1 cellular context compared by ENCODE assay signal in genomic region chr1:172283766-172284165, GRCh38.
TF ChIP-seq lines count a peak whose summit lies in the region.

No MANE protein-coding gene starts in this region.

TF ChIP-seq in GM23338, 12 proteins besides CTCF, POLR2A, EP300 and RAD21 (continued from another document):
- TF ChIP-seq, protein P1, sequence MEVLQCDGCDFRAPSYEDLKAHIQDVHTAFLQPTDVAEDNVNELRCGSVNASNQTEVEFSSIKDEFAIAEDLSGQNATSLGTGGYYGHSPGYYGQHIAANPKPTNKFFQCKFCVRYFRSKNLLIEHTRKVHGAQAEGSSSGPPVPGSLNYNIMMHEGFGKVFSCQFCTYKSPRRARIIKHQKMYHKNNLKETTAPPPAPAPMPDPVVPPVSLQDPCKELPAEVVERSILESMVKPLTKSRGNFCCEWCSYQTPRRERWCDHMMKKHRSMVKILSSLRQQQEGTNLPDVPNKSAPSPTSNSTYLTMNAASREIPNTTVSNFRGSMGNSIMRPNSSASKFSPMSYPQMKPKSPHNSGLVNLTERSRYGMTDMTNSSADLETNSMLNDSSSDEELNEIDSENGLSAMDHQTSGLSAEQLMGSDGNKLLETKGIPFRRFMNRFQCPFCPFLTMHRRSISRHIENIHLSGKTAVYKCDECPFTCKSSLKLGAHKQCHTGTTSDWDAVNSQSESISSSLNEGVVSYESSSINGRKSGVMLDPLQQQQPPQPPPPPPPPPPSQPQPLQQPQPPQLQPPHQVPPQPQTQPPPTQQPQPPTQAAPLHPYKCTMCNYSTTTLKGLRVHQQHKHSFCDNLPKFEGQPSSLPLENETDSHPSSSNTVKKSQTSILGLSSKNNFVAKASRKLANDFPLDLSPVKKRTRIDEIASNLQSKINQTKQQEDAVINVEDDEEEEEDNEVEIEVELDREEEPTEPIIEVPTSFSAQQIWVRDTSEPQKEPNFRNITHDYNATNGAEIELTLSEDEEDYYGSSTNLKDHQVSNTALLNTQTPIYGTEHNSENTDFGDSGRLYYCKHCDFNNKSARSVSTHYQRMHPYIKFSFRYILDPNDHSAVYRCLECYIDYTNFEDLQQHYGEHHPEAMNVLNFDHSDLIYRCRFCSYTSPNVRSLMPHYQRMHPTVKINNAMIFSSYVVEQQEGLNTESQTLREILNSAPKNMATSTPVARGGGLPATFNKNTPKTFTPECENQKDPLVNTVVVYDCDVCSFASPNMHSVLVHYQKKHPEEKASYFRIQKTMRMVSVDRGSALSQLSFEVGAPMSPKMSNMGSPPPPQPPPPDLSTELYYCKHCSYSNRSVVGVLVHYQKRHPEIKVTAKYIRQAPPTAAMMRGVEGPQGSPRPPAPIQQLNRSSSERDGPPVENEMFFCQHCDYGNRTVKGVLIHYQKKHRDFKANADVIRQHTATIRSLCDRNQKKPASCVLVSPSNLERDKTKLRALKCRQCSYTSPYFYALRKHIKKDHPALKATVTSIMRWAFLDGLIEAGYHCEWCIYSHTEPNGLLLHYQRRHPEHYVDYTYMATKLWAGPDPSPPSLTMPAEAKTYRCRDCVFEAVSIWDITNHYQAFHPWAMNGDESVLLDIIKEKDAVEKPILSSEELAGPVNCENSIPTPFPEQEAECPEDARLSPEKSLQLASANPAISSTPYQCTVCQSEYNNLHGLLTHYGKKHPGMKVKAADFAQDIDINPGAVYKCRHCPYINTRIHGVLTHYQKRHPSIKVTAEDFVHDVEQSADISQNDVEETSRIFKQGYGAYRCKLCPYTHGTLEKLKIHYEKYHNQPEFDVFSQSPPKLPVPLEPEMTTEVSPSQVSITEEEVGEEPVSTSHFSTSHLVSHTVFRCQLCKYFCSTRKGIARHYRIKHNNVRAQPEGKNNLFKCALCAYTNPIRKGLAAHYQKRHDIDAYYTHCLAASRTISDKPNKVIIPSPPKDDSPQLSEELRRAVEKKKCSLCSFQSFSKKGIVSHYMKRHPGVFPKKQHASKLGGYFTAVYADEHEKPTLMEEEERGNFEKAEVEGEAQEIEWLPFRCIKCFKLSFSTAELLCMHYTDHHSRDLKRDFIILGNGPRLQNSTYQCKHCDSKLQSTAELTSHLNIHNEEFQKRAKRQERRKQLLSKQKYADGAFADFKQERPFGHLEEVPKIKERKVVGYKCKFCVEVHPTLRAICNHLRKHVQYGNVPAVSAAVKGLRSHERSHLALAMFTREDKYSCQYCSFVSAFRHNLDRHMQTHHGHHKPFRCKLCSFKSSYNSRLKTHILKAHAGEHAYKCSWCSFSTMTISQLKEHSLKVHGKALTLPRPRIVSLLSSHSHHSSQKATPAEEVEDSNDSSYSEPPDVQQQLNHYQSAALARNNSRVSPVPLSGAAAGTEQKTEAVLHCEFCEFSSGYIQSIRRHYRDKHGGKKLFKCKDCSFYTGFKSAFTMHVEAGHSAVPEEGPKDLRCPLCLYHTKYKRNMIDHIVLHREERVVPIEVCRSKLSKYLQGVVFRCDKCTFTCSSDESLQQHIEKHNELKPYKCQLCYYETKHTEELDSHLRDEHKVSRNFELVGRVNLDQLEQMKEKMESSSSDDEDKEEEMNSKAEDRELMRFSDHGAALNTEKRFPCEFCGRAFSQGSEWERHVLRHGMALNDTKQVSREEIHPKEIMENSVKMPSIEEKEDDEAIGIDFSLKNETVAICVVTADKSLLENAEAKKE (CRISPR knock-in tag; IDR thresholded peaks at IDR 0.05) = no peak
